25 cellular contexts compared by ENCODE assay signal in genomic region chr16:84464116-84464515, GRCh38. TPM values are rescaled to one million over a fixed set of nuclear protein-coding genes. Genes with fewer than 3 reads are reported as not detected.
DNase-seq lines count a peak whose midpoint lies in the region; ATAC-seq and TF ChIP-seq lines count a peak whose summit lies in the region.
"Had no signal": no experiment of that assay in that cellular context is flagged by ENCODE, and none has a peak within 500 bp of the region (broad histone marks: within the 10 kb centered on the region; RNA-seq: fewer than 3 reads in every experiment).

No MANE protein-coding gene starts in this region.

- H3F3A ChIP-seq in MM.1S (ENCODE audit: insufficient read depth, low read length), result no peaks in the 10 kb centered on the region

- H3K36me3 Mint-ChIP-seq in activated T-cell treated with anti-CD3 and anti-CD28 coated beads, Interleukin-2, amount 50 U/mL, for 24 hours (ENCODE audit: low read depth), result peaks cover 24% of the 10 kb centered on the region
- peaks cover 36% of the 10 kb centered on the region for H3K36me3 Mint-ChIP-seq in activated T-helper 17 cell treated with anti-CD3 and anti-CD28 coated beads, Interleukin-2, amount 50 U/mL, for 72 hours (ENCODE audit: low read depth)

- H3K4me1 ChIP-seq in testis (no peaks in the 10 kb centered on the region), MM.1S (ENCODE audit: low read length) (no peaks in the 10 kb centered on the region)

- peak; percentile 2 for DNase-seq in activated T-cell treated with anti-CD3 and anti-CD28 coated beads, Interleukin-2, amount 50 U/mL, for 24 hours
- DNase-seq in activated T-cell treated with anti-CD3 and anti-CD28 coated beads for 4 hours (no peak), omental fat pad (ENCODE audit: low spot score) (peak; percentile 5), testis (peak; percentile 0), SHP77 (lab: John Stamatoyannopoulos, UW) (no peak), MM.1S (no peak)
- DNase-seq in activated naive CD4-positive, alpha-beta T cell (lab: John Stamatoyannopoulos, UW), result no peak
- DNase-seq: CD4-positive, alpha-beta memory T cell; COR-L47; DMS53; GM23248; Kasumi-1; MV-4-11; NCI-H1105; NCI-H1436 treated with DMSO at 0.1 percent for 48 hours; NCI-H187 treated with DMSO at 0.1 percent for 48 hours; NCI-H446; NCI-H82; NK-92 treated with Interleukin-12 subunit alpha and Interleukin-12 subunit beta, amount 100 ng/mL, for 24 hours; PC-3; SIG-M5 had no signal

- no peak for TF ChIP-seq POLR2A in testis (IDR thresholded peaks at IDR 0.05)

- H3K4me3 ChIP-seq in testis (no peak overlapping the region), MM.1S (ENCODE audit: low read length) (no peak overlapping the region)
- H3K4me3 ChIP-seq: GM23248, SK-N-MC had no signal

- WGBS in testis, 2 donors, result 83 to 85% methylated on average over 6 of the region's 6 CpGs

- H3K9me2 ChIP-seq in MM.1S (replicated peaks; ENCODE audit: insufficient read depth, low read length), result no peaks in the 10 kb centered on the region

- no peak overlapping the region for H3K4me2 ChIP-seq in MM.1S (ENCODE audit: low read depth, low read length)

- H3K27ac ChIP-seq in testis, result no peak overlapping the region
- no peak overlapping the region for H3K27ac ChIP-seq in MM.1S (ENCODE audit: low read length)
- H3K27ac ChIP-seq: GM23248, SK-N-MC had no signal

- H3K4me1 Mint-ChIP-seq in activated T-cell treated with anti-CD3 and anti-CD28 coated beads, Interleukin-2, amount 50 U/mL, for 24 hours (ENCODE audit: low read depth), result no peaks in the 10 kb centered on the region
- H3K4me1 Mint-ChIP-seq in activated T-helper 17 cell treated with anti-CD3 and anti-CD28 coated beads, Interleukin-2, amount 50 U/mL, for 72 hours, result no peaks in the 10 kb centered on the region
- H3K4me1 Mint-ChIP-seq: H9 had no signal

- no peak overlapping the region for H3K9ac ChIP-seq in MM.1S (ENCODE audit: low read length)
- H3K9ac ChIP-seq: GM23248 had no signal

- H3K79me2 ChIP-seq in MM.1S (ENCODE audit: low read length), result no peaks in the 10 kb centered on the region

- peaks cover 5% of the 10 kb centered on the region for H3K9me3 Mint-ChIP-seq in activated T-cell treated with anti-CD3 and anti-CD28 coated beads, Interleukin-2, amount 50 U/mL, for 24 hours
- peaks cover 7% of the 10 kb centered on the region for H3K9me3 Mint-ChIP-seq in activated T-helper 17 cell treated with anti-CD3 and anti-CD28 coated beads, Interleukin-2, amount 50 U/mL, for 72 hours

- no peaks in the 10 kb centered on the region for H3K36me3 ChIP-seq in testis (ENCODE audit: low read depth, missing control alignments)
- H3K36me3 ChIP-seq in MM.1S (replicated peaks; ENCODE audit: insufficient read depth, low read length), result no peaks in the 10 kb centered on the region

- no peak for ATAC-seq in activated T-helper 17 cell treated with anti-CD3 and anti-CD28 coated beads, Interleukin-2, amount 50 U/mL, for 72 hours (replicated peaks)
- ATAC-seq in omental fat pad (ENCODE audit: low FRiP score), result no peak
- ATAC-seq: HepG2, PC-3 had no signal

- H3K9me3 ChIP-seq in testis, result no peaks in the 10 kb centered on the region
- H3K9me3 ChIP-seq in MM.1S (replicated peaks; ENCODE audit: insufficient read depth, low read length), result no peaks in the 10 kb centered on the region

- H3K27ac Mint-ChIP-seq in activated T-cell treated with anti-CD3 and anti-CD28 coated beads, Interleukin-2, amount 50 U/mL, for 24 hours, result no peak overlapping the region
- H3K27ac Mint-ChIP-seq in activated T-helper 17 cell treated with anti-CD3 and anti-CD28 coated beads, Interleukin-2, amount 50 U/mL, for 72 hours, result peak overlapping the region; percentile 5
- H3K27ac Mint-ChIP-seq: CD4-positive, alpha-beta memory T cell; H9 had no signal

- no peaks in the 10 kb centered on the region for H3K27me3 ChIP-seq in testis
- no peaks in the 10 kb centered on the region for H3K27me3 ChIP-seq in MM.1S (replicated peaks; ENCODE audit: insufficient read depth, low read length)

- no peak overlapping the region for H2AFZ ChIP-seq in MM.1S (ENCODE audit: low read length)
- H2AFZ ChIP-seq: GM23248 had no signal

- H4K20me1 ChIP-seq in MM.1S (ENCODE audit: insufficient read depth, low read length), result no peaks in the 10 kb centered on the region

- H3K4me3 Mint-ChIP-seq in activated T-cell treated with anti-CD3 and anti-CD28 coated beads, Interleukin-2, amount 50 U/mL, for 24 hours, result no peak overlapping the region
- no peak overlapping the region for H3K4me3 Mint-ChIP-seq in activated T-helper 17 cell treated with anti-CD3 and anti-CD28 coated beads, Interleukin-2, amount 50 U/mL, for 72 hours
- H3K4me3 Mint-ChIP-seq: CD4-positive, alpha-beta memory T cell; H9 had no signal

- intact Hi-C loops in testis (cut with DNase I; ENCODE audit: low total_unique reads), result no loop called here

- TF ChIP-seq CTCF in omental fat pad (IDR thresholded peaks at IDR 0.05) (no peak), testis (IDR thresholded peaks at IDR 0.05) (no peak), MM.1S (IDR thresholded peaks at IDR 0.05; ENCODE audit: low read length) (no peak)

- H3K27me3 Mint-ChIP-seq in activated T-cell treated with anti-CD3 and anti-CD28 coated beads, Interleukin-2, amount 50 U/mL, for 24 hours, result no peaks in the 10 kb centered on the region
- H3K27me3 Mint-ChIP-seq in activated T-helper 17 cell treated with anti-CD3 and anti-CD28 coated beads, Interleukin-2, amount 50 U/mL, for 72 hours, result no peaks in the 10 kb centered on the region
- H3K27me3 Mint-ChIP-seq: CD4-positive, alpha-beta memory T cell had no signal

RNA-seq across cellular contexts. Expression of gene MEAK7, which starts 40.3 kb away (rescaled TPM):
- total RNA-seq in activated T-helper 17 cell treated with anti-CD3 and anti-CD28 coated beads, Interleukin-2, amount 50 U/mL, for 72 hours, result 10 to 100 TPM; 18.5 to 28.5 TPM
- total RNA-seq in omental fat pad (1 to 10 TPM; 6.4 to 9.1 (median 8.4) TPM), testis (10 to 100 TPM; 11.2 to 20.0 TPM)
- 14.3 TPM for polyA plus RNA-seq in testis (ENCODE audit: insufficient read depth, low read depth, low replicate concordance)

Comparison
In these comparisons a context has a peak if more than half of its experiments do, and no peak if none do; other contexts are left out.
1. DNase-seq: peak in activated T-cell treated with anti-CD3 and anti-CD28 coated beads, Interleukin-2, amount 50 U/mL, for 24 hours (single experiment), omental fat pad (single experiment) and testis (single experiment); none in activated T-cell treated with anti-CD3 and anti-CD28 coated beads for 4 hours (single experiment), SHP77 (0 of 2), MM.1S (single experiment) and activated naive CD4-positive, alpha-beta T cell (0 of 4).